In genomic region chr7:93029056-93029455, GRCh38 we compare ENCODE assay signal across 24 cellular contexts.
DNase-seq lines count a peak whose midpoint lies in the region; ATAC-seq, FAIRE-seq and TF ChIP-seq lines count a peak whose summit lies in the region.
"Had no signal": no experiment of that assay in that cellular context is flagged by ENCODE, and none has a peak within 500 bp of the region (broad histone marks: within the 10 kb centered on the region; RNA-seq: fewer than 3 reads in every experiment).

No MANE protein-coding gene starts in this region.

- CTCF ChIA-PET in HepG2 (lab: Yijun Ruan, JAX; ENCODE audit: low intra/inter-chr PET ratio, low total read pairs), result no interaction called here
- CTCF ChIA-PET in CD8-positive, alpha-beta T cell (lab: Charles Lee), result no interaction called here

- H3K4me3 Mint-ChIP-seq in neural progenitor cell, result no peak overlapping the region
- no peak overlapping the region for H3K4me3 Mint-ChIP-seq in CD8-positive, alpha-beta T cell
- H3K4me3 Mint-ChIP-seq: GM23338 had no signal

- peaks cover 6% of the 10 kb centered on the region for H3K36me3 Mint-ChIP-seq in neural progenitor cell
- peaks cover 4% of the 10 kb centered on the region for H3K36me3 Mint-ChIP-seq in CD8-positive, alpha-beta T cell

- DNase-seq in HepG2 (ENCODE audit: low spot score) (no peak), right lobe of liver (no peak), epithelial cell of esophagus (ENCODE audit: low read depth) (peak; percentile 88), neural progenitor cell (ENCODE audit: low spot score) (no peak), NAMALWA (ENCODE audit: low spot score) (no peak)
- no peak for DNase-seq in CD8-positive, alpha-beta T cell
- DNase-seq: CD4-positive, CD25-positive, alpha-beta regulatory T cell; KBM-7; MG63; NCI-H1048; NCI-H1417 treated with DMSO at 0.1 percent for 48 hours; NCI-H1694 treated with DMSO at 0.1 percent for 48 hours; NCI-H2081; NCI-H2227 treated with DMSO at 0.1 percent for 48 hours; NCI-H526 treated with DMSO at 0.1 percent for 48 hours; PC-9; SHP77 treated with DMSO at 0.1 percent for 48 hours had no signal

- H3K27ac ChIP-seq in HepG2 (ENCODE audit: extremely low read length, insufficient read depth, low read length) (no peak overlapping the region), right lobe of liver (no peak overlapping the region), neural progenitor cell (no peak overlapping the region)
- no peak overlapping the region for H3K27ac ChIP-seq in CD8-positive, alpha-beta T cell (ENCODE audit: low read depth, low read length)
- H3K27ac ChIP-seq: PC-9, SK-N-MC had no signal

- BruUV-seq in HepG2 (replicated peaks; lab: Mats Ljungman, UMichigan), result no TSS peak

- H3K9ac ChIP-seq in HepG2 (ENCODE audit: insufficient read depth, low read depth, low read length) (no peak overlapping the region), neural progenitor cell (no peak overlapping the region)

- intact Hi-C loops in HepG2 (cut with micrococcal nuclease; ENCODE audit: unreplicated experiment) (no loop called here), right lobe of liver (cut with DNase I) (no loop called here)
- intact Hi-C loops in CD8-positive, alpha-beta T cell (cut with DNase I, micrococcal nuclease), result no loop called here

- H3K9me3 Mint-ChIP-seq in neural progenitor cell, result peaks cover 26% of the 10 kb centered on the region
- H3K9me3 Mint-ChIP-seq in CD8-positive, alpha-beta T cell, result peaks cover 14% of the 10 kb centered on the region

- peaks cover 17% of the 10 kb centered on the region for H3K4me1 ChIP-seq in HepG2 (ENCODE audit: insufficient read depth, low read length)
- H3K4me1 ChIP-seq in right lobe of liver, result no peaks in the 10 kb centered on the region
- no peaks in the 10 kb centered on the region for H3K4me1 ChIP-seq in neural progenitor cell
- no peaks in the 10 kb centered on the region for H3K4me1 ChIP-seq in CD8-positive, alpha-beta T cell (ENCODE audit: insufficient read depth, low read length)
- H3K4me1 ChIP-seq: HAP-1 had no signal

- TF ChIP-seq CTCF in HepG2 (CRISPR knock-in tag; IDR thresholded peaks at IDR 0.05) (no peak), right lobe of liver (IDR thresholded peaks at IDR 0.05) (no peak), epithelial cell of esophagus (IDR thresholded peaks at IDR 0.05; ENCODE audit: insufficient read depth, low read depth, low read length, missing control alignments) (no peak), neural progenitor cell (IDR thresholded peaks at IDR 0.05) (no peak)
- no peak for TF ChIP-seq CTCF in CD8-positive, alpha-beta T cell (IDR thresholded peaks at IDR 0.05)

- H3K27me3 Mint-ChIP-seq in neural progenitor cell (ENCODE audit: insufficient read depth, low read depth), result peaks cover 5% of the 10 kb centered on the region
- peaks cover 11% of the 10 kb centered on the region for H3K27me3 Mint-ChIP-seq in CD8-positive, alpha-beta T cell (ENCODE audit: low read depth)
- H3K27me3 Mint-ChIP-seq: CD4-positive, CD25-positive, alpha-beta regulatory T cell had no signal

- H2AFZ ChIP-seq in HepG2 (ENCODE audit: low read length), result no peak overlapping the region
- H2AFZ ChIP-seq in neural progenitor cell (replicated peaks), result no peak overlapping the region
- H2AFZ ChIP-seq: GM23338, PC-9 had no signal

- H3K4me1 Mint-ChIP-seq in neural progenitor cell, result no peaks in the 10 kb centered on the region
- H3K4me1 Mint-ChIP-seq in CD8-positive, alpha-beta T cell (ENCODE audit: low read depth), result peaks cover 2% of the 10 kb centered on the region
- H3K4me1 Mint-ChIP-seq: CD4-positive, CD25-positive, alpha-beta regulatory T cell; GM23338 had no signal

- ATAC-seq in HepG2, result peak; percentile 38
- ATAC-seq in right lobe of liver, result no peak
- ATAC-seq in HG03439 (IDR thresholded peaks at IDR 0.05; ENCODE audit: unreplicated experiment), result no peak
- no peak for ATAC-seq in HG03135 (IDR thresholded peaks at IDR 0.05; ENCODE audit: unreplicated experiment)
- ATAC-seq in CD8-positive, alpha-beta T cell, result no peak
- ATAC-seq: GM23338 had no signal

- no peak for TF ChIP-seq EP300 in HepG2 (IDR thresholded peaks at IDR 0.05; ENCODE audit: low read depth in 2 of 2, low read length in 2 of 2)
- TF ChIP-seq EP300 in HepG2 (CRISPR knock-in tag; IDR thresholded peaks at IDR 0.05; ENCODE audit: borderline replicate concordance), result no peak

- H3K36me3 ChIP-seq in HepG2 (replicated peaks in 1 of 2; ENCODE audit: control insufficient read depth in 1 of 2, insufficient read depth in 2 of 2, low read length in 2 of 2) (no peaks in the 10 kb centered on the region), right lobe of liver (no peaks in the 10 kb centered on the region), neural progenitor cell (no peaks in the 10 kb centered on the region)
- no peaks in the 10 kb centered on the region for H3K36me3 ChIP-seq in CD8-positive, alpha-beta T cell (ENCODE audit: insufficient read depth, low read length)
- H3K36me3 ChIP-seq: HAP-1, MG63 had no signal

- H3K4me2 ChIP-seq in HepG2 (ENCODE audit: low read depth, low read length), result no peak overlapping the region
- H3K4me2 ChIP-seq in neural progenitor cell, result no peak overlapping the region
- H3K4me2 ChIP-seq: GM23338, PC-9 had no signal

- in situ Hi-C loops in HepG2 (cut with HindIII; ENCODE audit: extremely low pct_ligation_motif_present, low pct_unique_long_range_greater_than_20kb), result no loop called here

- no peak overlapping the region for H3K4me3 ChIP-seq in HepG2 (replicated peaks in 1 of 3; ENCODE audit: insufficient read depth in 1 of 3, low read depth in 2 of 3, low read length in 3 of 3)
- no peak overlapping the region for H3K4me3 ChIP-seq in right lobe of liver
- no peak overlapping the region for H3K4me3 ChIP-seq in epithelial cell of esophagus (ENCODE audit: low read length)
- no peak overlapping the region for H3K4me3 ChIP-seq in neural progenitor cell
- H3K4me3 ChIP-seq in CD8-positive, alpha-beta T cell (ENCODE audit: low read depth, low read length), result no peak overlapping the region
- H3K4me3 ChIP-seq: GM23338, HAP-1, MG63, PC-9, SK-N-MC had no signal

- TF ChIP-seq POLR2A in HepG2 (IDR thresholded peaks at IDR 0.05; ENCODE audit: insufficient read depth in 1 of 2, low read depth in 2 of 2, low read length in 2 of 2), result no peak
- TF ChIP-seq POLR2A in right lobe of liver (IDR thresholded peaks at IDR 0.05), result no peak

- H3K9me3 ChIP-seq in HepG2 (ENCODE audit: low read length), result peaks cover 6% of the 10 kb centered on the region
- no peaks in the 10 kb centered on the region for H3K9me3 ChIP-seq in right lobe of liver
- no peaks in the 10 kb centered on the region for H3K9me3 ChIP-seq in neural progenitor cell (ENCODE audit: low read depth)
- H3K9me3 ChIP-seq in CD8-positive, alpha-beta T cell (ENCODE audit: low read length), result no peaks in the 10 kb centered on the region
- H3K9me3 ChIP-seq: HAP-1, MG63 had no signal

- TF ChIP-seq RAD21 in HepG2 (CRISPR knock-in tag; IDR thresholded peaks at IDR 0.05), result no peak

- no peak for FAIRE-seq in HepG2 (lab: Jason Lieb, UNC)
- FAIRE-seq: D721Med, GM18507 had no signal

- H3K27ac Mint-ChIP-seq in neural progenitor cell, result peak overlapping the region; percentile 40
- H3K27ac Mint-ChIP-seq in CD8-positive, alpha-beta T cell, result no peak overlapping the region
- H3K27ac Mint-ChIP-seq: CD4-positive, CD25-positive, alpha-beta regulatory T cell; GM23338 had no signal

- H3K79me2 ChIP-seq in HepG2 (ENCODE audit: insufficient read depth, low read length) (no peaks in the 10 kb centered on the region), neural progenitor cell (ENCODE audit: low read depth) (no peaks in the 10 kb centered on the region)

- WGBS in HepG2 (ENCODE audit: low lambda C conversion rate), result no CpG with 5 or more reads among the region's 7 CpGs
- 60% methylated on average over 1 of the region's 7 CpGs for WGBS in right lobe of liver (ENCODE audit: insufficient coverage, low coverage, low lambda C conversion rate, missing lambda C conversion rate)

- H3K27me3 ChIP-seq in HepG2 (ENCODE audit: control insufficient read depth in 1 of 2, insufficient read depth in 2 of 2, low read length in 2 of 2), result no peaks in the 10 kb centered on the region; a peak in 1 of 5 replicates
- H3K27me3 ChIP-seq in right lobe of liver, result no peaks in the 10 kb centered on the region
- no peaks in the 10 kb centered on the region for H3K27me3 ChIP-seq in neural progenitor cell
- H3K27me3 ChIP-seq in CD8-positive, alpha-beta T cell (ENCODE audit: insufficient read depth, low read length), result no peaks in the 10 kb centered on the region
- H3K27me3 ChIP-seq: MG63 had no signal

- H4K20me1 ChIP-seq in HepG2 (ENCODE audit: insufficient read depth, low read length) (no peaks in the 10 kb centered on the region), neural progenitor cell (ENCODE audit: low read depth) (no peaks in the 10 kb centered on the region)

- POLR2A ChIA-PET in HepG2 (lab: Yijun Ruan, JAX), result no interaction called here
- POLR2A ChIA-PET in CD8-positive, alpha-beta T cell (lab: Charles Lee), result no interaction called here

- H3F3A ChIP-seq in neural progenitor cell (ENCODE audit: low read depth), result no peaks in the 10 kb centered on the region

TF ChIP-seq in HepG2, 621 proteins besides CTCF, POLR2A, EP300 and RAD21 (continues in another document):
- no peak for TF ChIP-seq ZNF431 (CRISPR knock-in tag; IDR thresholded peaks at IDR 0.05; ENCODE audit: borderline replicate concordance, low read depth)
- no peak for TF ChIP-seq HIC2 (CRISPR knock-in tag; IDR thresholded peaks at IDR 0.05; ENCODE audit: low read depth)
- TF ChIP-seq THRA (CRISPR knock-in tag; IDR thresholded peaks at IDR 0.05; ENCODE audit: borderline replicate concordance), result no peak
